1 cellular context compared by ENCODE assay signal in genomic region chr16:72399811-72400210, GRCh38.
TF ChIP-seq lines count a peak whose summit lies in the region.

No MANE protein-coding gene starts in this region.

TF ChIP-seq in A549, 52 proteins besides CTCF, POLR2A, EP300 and RAD21 (continued from another document):
- peak; percentile 33 for TF ChIP-seq MAFK (IDR thresholded peaks at IDR 0.05; ENCODE audit: partially characterized antibody)
